8 cellular contexts compared by ENCODE assay signal in genomic region chr1:65421341-65422174, GRCh38. TPM values are rescaled to one million over a fixed set of nuclear protein-coding genes. Genes with fewer than 3 reads are reported as not detected.
A peak's percentile ranks its signal among the peaks of the same experiment; 100 is the strongest.
DNase-seq lines count a peak whose midpoint lies in the region; ATAC-seq, FAIRE-seq and TF ChIP-seq lines count a peak whose summit lies in the region.

No MANE protein-coding gene starts in this region.

- intact Hi-C loops in esophagus muscularis mucosa (cut with DNase I) = loop anchor here (5.0 to 10.0 kb wide), 2 partner anchors 167 to 269 kb away; no protein-coding TSS in a partner anchor
- intact Hi-C loops in sigmoid colon (cut with DNase I) = loop anchor here (5.0 kb wide), 2 partner anchors 274 to 354 kb away; partner anchors contain the start of gene AK4

- peaks cover 35% of the 10 kb centered on the region for H3K4me1 ChIP-seq in OCI-LY3 (ENCODE audit: low read length)
- H3K4me1 ChIP-seq in esophagus muscularis mucosa = peaks cover 14 to 57% (median 50%) of the 10 kb centered on the region in 4 donors
- peaks cover 0 to 42% (median 34%) of the 10 kb centered on the region in 4 donors for H3K4me1 ChIP-seq in sigmoid colon

- no peak for DNase-seq in esophagus muscularis mucosa (ENCODE audit: extremely low spot score)
- DNase-seq in sigmoid colon = no peak
- no peak for DNase-seq in activated gamma-delta T cell (lab: John Stamatoyannopoulos, UW)
- DNase-seq in HTR-8/SVneo (ENCODE audit: insufficient read length, low spot score) = no peak
- no peak for DNase-seq in effector CD4-positive, alpha-beta T cell

- no peak for TF ChIP-seq POLR2A in esophagus muscularis mucosa (IDR thresholded peaks at IDR 0.05; ENCODE audit: low read depth)
- no peak for TF ChIP-seq POLR2A in sigmoid colon (IDR thresholded peaks at IDR 0.05)

- TF ChIP-seq EP300 in esophagus muscularis mucosa (IDR thresholded peaks at IDR 0.05) = no peak
- TF ChIP-seq EP300 in sigmoid colon (IDR thresholded peaks at IDR 0.05) = no peak

- FAIRE-seq in HTR-8/SVneo (lab: Jason Lieb, UNC) = no peak

- H3K9me3 ChIP-seq in OCI-LY3 (ENCODE audit: insufficient read depth, low read length) (no peaks in the 10 kb centered on the region), esophagus muscularis mucosa (no peaks in the 10 kb centered on the region), sigmoid colon (no peaks in the 10 kb centered on the region)

- H3K36me3 ChIP-seq in OCI-LY3 (replicated peaks; ENCODE audit: low read depth, low read length) (peaks cover 6% of the 10 kb centered on the region), esophagus muscularis mucosa (peaks cover 6 to 13% (median 10%) of the 10 kb centered on the region in 4 donors), sigmoid colon (peaks cover 0 to 16% (median 6%) of the 10 kb centered on the region in 4 donors)

- H3K4me2 ChIP-seq in OCI-LY3 (ENCODE audit: low read length) = peak overlapping the region; percentile 83

- peak overlapping the region; percentile 76 for H2AFZ ChIP-seq in OCI-LY3 (ENCODE audit: low read depth, low read length)

- no peaks in the 10 kb centered on the region for H4K20me1 ChIP-seq in OCI-LY3 (ENCODE audit: insufficient read depth, low read length)

- peaks cover 36% of the 10 kb centered on the region for H3K79me2 ChIP-seq in OCI-LY3 (ENCODE audit: low read length)

- TF ChIP-seq CTCF in GM12875 (IDR thresholded peaks at IDR 0.05; ENCODE audit: borderline replicate concordance, insufficient read depth, low read depth, low read length) (no peak), OCI-LY3 (IDR thresholded peaks at IDR 0.05; ENCODE audit: low read depth, low read length) (no peak), esophagus muscularis mucosa (IDR thresholded peaks at IDR 0.05) (no peak), sigmoid colon (IDR thresholded peaks at IDR 0.05) (no peak)

- peak overlapping the region; percentile 82 for H3K9ac ChIP-seq in OCI-LY3 (ENCODE audit: low read length)

- H3K4me3 ChIP-seq in GM12875 (ENCODE audit: low read depth, low read length) (peak overlapping the region; percentile 98), OCI-LY3 (ENCODE audit: low read length) (peak overlapping the region; percentile 89), esophagus muscularis mucosa (peak overlapping the region; percentile 82 to 93 (median 88)), sigmoid colon (peak overlapping the region; percentile 88 to 95 (median 92))

- H3K27me3 ChIP-seq in OCI-LY3 (ENCODE audit: low read depth, low read length) = no peaks in the 10 kb centered on the region
- no peaks in the 10 kb centered on the region for H3K27me3 ChIP-seq in esophagus muscularis mucosa
- H3K27me3 ChIP-seq in sigmoid colon = no peaks in the 10 kb centered on the region

- H3K27ac ChIP-seq in OCI-LY3 (ENCODE audit: low read length) (peak overlapping the region; percentile 64), esophagus muscularis mucosa (replicated peaks in 1 of 4) (peak overlapping the region; percentile 94 to 99 (median 98)), sigmoid colon (peak overlapping the region; percentile 96 to 99 (median 98))

- 5% methylated on average over 14 of the region's 14 CpGs for WGBS in esophagus muscularis mucosa
- 5 to 8% methylated on average over 14 of the region's 14 CpGs for WGBS in sigmoid colon, 2 donors

- ATAC-seq in GM18520 (IDR thresholded peaks at IDR 0.05; ENCODE audit: unreplicated experiment) = no peak

RNA-seq across cellular contexts. Expression of gene LEPR, which starts 1.1 kb away (rescaled TPM):
- total RNA-seq in esophagus muscularis mucosa (10 to 100 TPM in 3 of 4 donors, 1 to 10 TPM in 1; 10.0 to 27.3 (median 14.1) TPM), sigmoid colon (10 to 100 TPM in 2 of 4 donors, 1 to 10 TPM in 2; 5.3 to 24.7 (median 9.9) TPM)
- polyA plus RNA-seq in sigmoid colon = 1 to 10 TPM in 1 of 3 donors, under 1 TPM in 2; 0.46 to 2.6 (median 0.60) TPM

RNA-seq across cellular contexts. Expression of gene LEPROT, which starts 1.1 kb away (rescaled TPM):
- total RNA-seq in esophagus muscularis mucosa (10 to 100 TPM; 54.5 to 73.3 (median 66.7) TPM), sigmoid colon (10 to 100 TPM; 48.2 to 67.8 (median 57.0) TPM)
- polyA plus RNA-seq in sigmoid colon = 10 to 100 TPM; 14.3 to 29.8 (median 15.6) TPM
